ENCODE assay signal across 9 cellular contexts in genomic region chr10:13706604-13707003, GRCh38.
A peak's percentile ranks its signal among the peaks of the same experiment; 100 is the strongest.
DNase-seq lines count a peak whose midpoint lies in the region; ATAC-seq and TF ChIP-seq lines count a peak whose summit lies in the region.
"Had no signal": no experiment of that assay in that cellular context is flagged by ENCODE, and none has a peak within 500 bp of the region (broad histone marks: within the 10 kb centered on the region; RNA-seq: fewer than 3 reads in every experiment).

No MANE protein-coding gene starts in this region.

- no peak for ATAC-seq in GM18505 (IDR thresholded peaks at IDR 0.05; ENCODE audit: unreplicated experiment)
- ATAC-seq in HG03442 (IDR thresholded peaks at IDR 0.05; ENCODE audit: unreplicated experiment), result no peak

- H3K27ac ChIP-seq in hepatocyte, result peak overlapping the region; percentile 78
- H3K27ac ChIP-seq: KMS-11 had no signal

- H3K4me3 ChIP-seq in hepatocyte (peak overlapping the region; percentile 59), skeletal muscle cell (ENCODE audit: low read depth, low read length) (peak overlapping the region; percentile 75)

- WGBS in hepatocyte (ENCODE audit: low lambda C conversion rate, missing lambda C conversion rate), result 35% methylated on average over 9 of the region's 10 CpGs

- DNase-seq in hepatocyte (ENCODE audit: low spot score), result no peak
- no peak for DNase-seq in skeletal muscle cell (ENCODE audit: low read depth)
- no peak for DNase-seq in midbrain (lab: John Stamatoyannopoulos, UW)
- DNase-seq in NCI-H2227 treated with DMSO at 0.1 percent for 48 hours (lab: John Stamatoyannopoulos, UW), result no peak
- DNase-seq in SIG-M5 (lab: John Stamatoyannopoulos, UW), result no peak

- peaks cover 20% of the 10 kb centered on the region for H3K27me3 Mint-ChIP-seq in activated naive CD8-positive, alpha-beta T cell

- peaks cover 33% of the 10 kb centered on the region for H3K4me1 ChIP-seq in hepatocyte (ENCODE audit: insufficient read depth)

- peak overlapping the region; percentile 91 for H3K4me2 ChIP-seq in hepatocyte
- H3K4me2 ChIP-seq: KMS-11 had no signal

- no peak overlapping the region for H3K27ac Mint-ChIP-seq in activated naive CD8-positive, alpha-beta T cell

- no peak for TF ChIP-seq CTCF in hepatocyte (IDR thresholded peaks at IDR 0.05; ENCODE audit: poor library complexity)

- H3K27me3 ChIP-seq in hepatocyte, result no peaks in the 10 kb centered on the region

- no peaks in the 10 kb centered on the region for H3K9me3 ChIP-seq in hepatocyte (ENCODE audit: low read depth)

- H3K36me3 Mint-ChIP-seq in activated naive CD8-positive, alpha-beta T cell, result no peaks in the 10 kb centered on the region

- no peaks in the 10 kb centered on the region for H3K36me3 ChIP-seq in hepatocyte (replicated peaks; ENCODE audit: insufficient read depth, low read depth)

- peaks cover 12% of the 10 kb centered on the region for H3K4me1 Mint-ChIP-seq in activated naive CD8-positive, alpha-beta T cell (ENCODE audit: low read depth)

- H3K4me3 Mint-ChIP-seq in activated naive CD8-positive, alpha-beta T cell, result peak overlapping the region; percentile 70

- H4K20me1 ChIP-seq in hepatocyte (ENCODE audit: insufficient read depth, poor library complexity, severe bottlenecking), result no peaks in the 10 kb centered on the region

- H3K9me3 Mint-ChIP-seq in activated naive CD8-positive, alpha-beta T cell (ENCODE audit: low read depth), result no peaks in the 10 kb centered on the region

- peak; percentile 42 for TF ChIP-seq POLR2A in GM18505 (IDR thresholded peaks at IDR 0.05; ENCODE audit: borderline replicate concordance, extremely low read depth, insufficient read depth, insufficient read length)

- no peaks in the 10 kb centered on the region for H3K9me2 ChIP-seq in hepatocyte (replicated peaks; ENCODE audit: insufficient read depth)

- H2AFZ ChIP-seq in hepatocyte, result peak overlapping the region; percentile 46

- peaks cover 17% of the 10 kb centered on the region for H3K79me2 ChIP-seq in hepatocyte
